Comparison of ENCODE assay signal across 1 cellular context in genomic region chr1:244291867-244292180, GRCh38.
TF ChIP-seq lines count a peak whose summit lies in the region.

No MANE protein-coding gene starts in this region.

TF ChIP-seq in GM23338, 12 proteins besides CTCF, POLR2A, EP300 and RAD21 (continued from another document):
- TF ChIP-seq ZNF462 (CRISPR knock-in tag; IDR thresholded peaks at IDR 0.05) (no peak), ZNF114 (CRISPR knock-in tag; IDR thresholded peaks at IDR 0.05) (no peak), EZH2 (IDR thresholded peaks at IDR 0.05; ENCODE audit: low read depth, unreplicated experiment) (no peak)
TF ChIP-seq in GM23338: peak in this region for 0.
